In genomic region chr17:39650121-39650579, GRCh38 we compare ENCODE assay signal across 1 cellular context.
A peak's percentile ranks its signal among the peaks of the same experiment; 100 is the strongest.
TF ChIP-seq lines count a peak whose summit lies in the region.

No MANE protein-coding gene starts in this region.

TF ChIP-seq in HCT116, 20 proteins besides CTCF, POLR2A, EP300 and RAD21 (continued from another document):
- no peak for TF ChIP-seq ZBTB33 (IDR thresholded peaks at IDR 0.05; ENCODE audit: extremely low read depth, insufficient replicate concordance, low read length)
- TF ChIP-seq TCF7L2 (IDR thresholded peaks at IDR 0.05; ENCODE audit: borderline replicate concordance, extremely low read depth, insufficient read depth, insufficient read length): no peak
- TF ChIP-seq EZH2phosphoT487 (IDR thresholded peaks at IDR 0.05; ENCODE audit: borderline replicate concordance): no peak
- TF ChIP-seq, protein P1, sequence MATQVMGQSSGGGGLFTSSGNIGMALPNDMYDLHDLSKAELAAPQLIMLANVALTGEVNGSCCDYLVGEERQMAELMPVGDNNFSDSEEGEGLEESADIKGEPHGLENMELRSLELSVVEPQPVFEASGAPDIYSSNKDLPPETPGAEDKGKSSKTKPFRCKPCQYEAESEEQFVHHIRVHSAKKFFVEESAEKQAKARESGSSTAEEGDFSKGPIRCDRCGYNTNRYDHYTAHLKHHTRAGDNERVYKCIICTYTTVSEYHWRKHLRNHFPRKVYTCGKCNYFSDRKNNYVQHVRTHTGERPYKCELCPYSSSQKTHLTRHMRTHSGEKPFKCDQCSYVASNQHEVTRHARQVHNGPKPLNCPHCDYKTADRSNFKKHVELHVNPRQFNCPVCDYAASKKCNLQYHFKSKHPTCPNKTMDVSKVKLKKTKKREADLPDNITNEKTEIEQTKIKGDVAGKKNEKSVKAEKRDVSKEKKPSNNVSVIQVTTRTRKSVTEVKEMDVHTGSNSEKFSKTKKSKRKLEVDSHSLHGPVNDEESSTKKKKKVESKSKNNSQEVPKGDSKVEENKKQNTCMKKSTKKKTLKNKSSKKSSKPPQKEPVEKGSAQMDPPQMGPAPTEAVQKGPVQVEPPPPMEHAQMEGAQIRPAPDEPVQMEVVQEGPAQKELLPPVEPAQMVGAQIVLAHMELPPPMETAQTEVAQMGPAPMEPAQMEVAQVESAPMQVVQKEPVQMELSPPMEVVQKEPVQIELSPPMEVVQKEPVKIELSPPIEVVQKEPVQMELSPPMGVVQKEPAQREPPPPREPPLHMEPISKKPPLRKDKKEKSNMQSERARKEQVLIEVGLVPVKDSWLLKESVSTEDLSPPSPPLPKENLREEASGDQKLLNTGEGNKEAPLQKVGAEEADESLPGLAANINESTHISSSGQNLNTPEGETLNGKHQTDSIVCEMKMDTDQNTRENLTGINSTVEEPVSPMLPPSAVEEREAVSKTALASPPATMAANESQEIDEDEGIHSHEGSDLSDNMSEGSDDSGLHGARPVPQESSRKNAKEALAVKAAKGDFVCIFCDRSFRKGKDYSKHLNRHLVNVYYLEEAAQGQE (IDR thresholded peaks at IDR 0.05; ENCODE audit: low read depth): no peak
- peak; percentile 71 for TF ChIP-seq FOSL1 (IDR thresholded peaks at IDR 0.05; ENCODE audit: low read depth)
- TF ChIP-seq SP1 (IDR thresholded peaks at IDR 0.05; ENCODE audit: low read depth): peak; percentile 60; the same call in 1 of the 2 replicates
- TF ChIP-seq POLR2AphosphoS5 (IDR thresholded peaks at IDR 0.05; ENCODE audit: low read depth, low read length): no peak
- TF ChIP-seq ZNF274 (IDR thresholded peaks at IDR 0.05; ENCODE audit: low read depth, low read length): no peak
- peak; percentile 72 for TF ChIP-seq JUND (IDR thresholded peaks at IDR 0.05)
- TF ChIP-seq EGR1 (IDR thresholded peaks at IDR 0.05; ENCODE audit: low read depth): no peak
